ENCODE assay signal across 35 cellular contexts in the genomic region with DNA sequence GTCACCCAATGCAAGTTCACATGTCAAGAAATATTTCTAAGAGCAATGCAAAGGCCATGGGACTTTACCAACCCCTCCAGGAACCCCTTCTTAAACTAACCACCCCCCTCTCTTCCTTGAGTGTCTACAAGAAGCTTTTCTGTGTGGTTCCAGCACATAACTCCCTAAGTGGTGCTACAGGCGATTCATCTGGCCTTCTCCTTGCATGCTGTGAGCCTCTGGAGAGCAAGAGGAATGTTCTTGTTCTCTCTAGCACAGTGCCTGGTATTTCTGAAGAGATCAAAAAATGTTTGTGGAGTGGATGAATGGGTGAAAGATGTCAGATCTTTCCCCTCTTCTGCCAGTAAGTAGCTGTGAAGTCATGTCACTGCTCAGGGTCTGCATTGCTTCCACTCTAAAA. TPM values are rescaled to one million over a fixed set of nuclear protein-coding genes. Genes with fewer than 3 reads are reported as not detected.
"Had no signal": no experiment of that assay in that cellular context is flagged by ENCODE, and none has a peak within 500 bp of the region (broad histone marks: within the 10 kb centered on the region; RNA-seq: fewer than 3 reads in every experiment).

No MANE protein-coding gene starts in this region.

- H3K36me3 Mint-ChIP-seq: mesothelial cell of epicardium; naive B cell; natural killer cell; neural progenitor cell; stimulated activated naive B cell treated with anti-CD40 and anti-IgM and Interleukin-4, amounts not matched to agents 10 μg/mL and 1 μg/mL and 100 μg/mL, for 72 hours had no signal

- H3K4me2 ChIP-seq: neural progenitor cell had no signal

- H3K4me1 ChIP-seq: neural progenitor cell, right atrium auricular region, right lobe of liver, stomach, testis, tibial artery, uterus had no signal

- H3K4me3 Mint-ChIP-seq: mesothelial cell of epicardium; naive B cell; natural killer cell; nephron progenitor cell; neural progenitor cell; stimulated activated naive B cell treated with anti-CD40 and anti-IgM and Interleukin-4, amounts not matched to agents 10 μg/mL and 1 μg/mL and 100 μg/mL, for 72 hours had no signal

- H3K27me3 Mint-ChIP-seq: progenitor cell of endocrine pancreas had no signal

- H3K9ac ChIP-seq: neural progenitor cell had no signal

- H3K27me3 ChIP-seq: neural progenitor cell, neutrophil, ovary, right atrium auricular region, right lobe of liver, stomach, testis, uterus had no signal

- DNase-seq: hippocampal formation; kidney glomerular epithelial cell; left cardiac atrium; mesendoderm; naive B cell; natural killer cell; nephron progenitor cell; occipital lobe; ovary; right lobe of liver; stimulated activated CD4-positive, alpha-beta T cell treated with anti-CD3 and anti-CD28 coated beads, Interleukin-12 subunit alpha, Interleukin-12 subunit beta, amount 100 ng/mL, for 4 hours; stimulated activated CD4-positive, alpha-beta T cell treated with anti-CD3 and anti-CD28 coated beads, Interleukin-15, amount 100 ng/mL, for 24 hours; stimulated activated CD4-positive, alpha-beta T cell treated with anti-CD3 and anti-CD28 coated beads, Interleukin-2, amount 100 ng/mL, for 24 hours; stimulated activated CD4-positive, alpha-beta T cell treated with anti-CD3 and anti-CD28 coated beads, Interleukin-4, amount 100 ng/mL, for 1 hour; stimulated activated naive B cell treated with anti-CD40 and anti-IgM and Interleukin-4, amounts not matched to agents 10 μg/mL and 1 μg/mL and 100 μg/mL, for 72 hours; stimulated activated naive CD8-positive, alpha-beta T cell treated with anti-CD3 and anti-CD28 coated beads, Interleukin-15, Interleukin-2, amounts not matched to agents 100 U/mL and 50 U/mL, for 24 hours; stomach; testis; tibial artery; trophoblast cell; uterus had no signal

- H3K9me3 ChIP-seq: neutrophil, ovary, right atrium auricular region, right lobe of liver, stomach, testis, tibial artery, uterus had no signal

- H3K27ac ChIP-seq: neural progenitor cell, neutrophil, ovary, right atrium auricular region, right lobe of liver, skin epidermis, stomach, testis, tibial artery, uterus had no signal

- FAIRE-seq: keratinocyte had no signal

- ATAC-seq: left cardiac atrium; left lobe of liver; natural killer cell; right lobe of liver; stimulated activated naive B cell treated with anti-CD40 and anti-IgM and Interleukin-4, amounts not matched to agents 10 μg/mL and 1 μg/mL and 100 μg/mL, for 72 hours; stimulated activated naive CD8-positive, alpha-beta T cell treated with anti-CD3 and anti-CD28 coated beads, Interleukin-15, Interleukin-2, amounts not matched to agents 100 U/mL and 50 U/mL, for 24 hours had no signal

- H2AFZ ChIP-seq: neural progenitor cell had no signal

- H3K4me3 ChIP-seq: lung, neural progenitor cell, ovary, right atrium auricular region, right lobe of liver, skin epidermis, stomach, testis, tibial artery, uterus had no signal

- H3K36me3 ChIP-seq: neural progenitor cell, neutrophil, ovary, right atrium auricular region, right lobe of liver, stomach, tibial artery, uterus had no signal

- H3K9me3 Mint-ChIP-seq: mesothelial cell of epicardium; natural killer cell; nephron progenitor cell; neural progenitor cell; stimulated activated naive B cell treated with anti-CD40 and anti-IgM and Interleukin-4, amounts not matched to agents 10 μg/mL and 1 μg/mL and 100 μg/mL, for 72 hours had no signal

- H3K27ac Mint-ChIP-seq: mesothelial cell of epicardium; natural killer cell; nephron progenitor cell; neural progenitor cell; progenitor cell of endocrine pancreas; stimulated activated naive B cell treated with anti-CD40 and anti-IgM and Interleukin-4, amounts not matched to agents 10 μg/mL and 1 μg/mL and 100 μg/mL, for 72 hours had no signal

- H3K4me1 Mint-ChIP-seq: mesothelial cell of epicardium; naive B cell; natural killer cell; nephron progenitor cell; stimulated activated naive B cell treated with anti-CD40 and anti-IgM and Interleukin-4, amounts not matched to agents 10 μg/mL and 1 μg/mL and 100 μg/mL, for 72 hours had no signal

RNA-seq across cellular contexts. Expression of a gene that starts 5.9 kb away (rescaled TPM):
- total RNA-seq: left cardiac atrium, left lobe of liver, liver, lung, mesothelial cell of epicardium, mononuclear cell, natural killer cell, occipital lobe, ovary, progenitor cell of endocrine pancreas, pulmonary artery endothelial cell, renal cortical epithelial cell, right atrium auricular region, right lobe of liver, stomach, testis, ureter, uterus had no signal
- polyA plus RNA-seq: keratinocyte, liver, lung, ovary, stomach had no signal

RNA-seq across cellular contexts. Expression of a gene that starts 9.3 kb away (rescaled TPM):
- total RNA-seq: left cardiac atrium, left lobe of liver, liver, lung, mesothelial cell of epicardium, mononuclear cell, natural killer cell, occipital lobe, ovary, progenitor cell of endocrine pancreas, pulmonary artery endothelial cell, renal cortical epithelial cell, right atrium auricular region, right lobe of liver, stomach, ureter, uterus had no signal
- polyA plus RNA-seq: keratinocyte, liver, lung, stomach had no signal

RNA-seq across cellular contexts. Expression of a gene that starts 36.3 kb away (rescaled TPM):
- total RNA-seq: left cardiac atrium, left lobe of liver, liver, lung, mesothelial cell of epicardium, mononuclear cell, natural killer cell, occipital lobe, ovary, progenitor cell of endocrine pancreas, pulmonary artery endothelial cell, renal cortical epithelial cell, right atrium auricular region, right lobe of liver, stomach, testis, ureter, uterus had no signal
- polyA plus RNA-seq: keratinocyte, liver, lung, ovary, stomach had no signal

RNA-seq across cellular contexts. Expression of a gene that starts 44.4 kb away (rescaled TPM):
- total RNA-seq: left cardiac atrium, left lobe of liver, liver, lung, mesothelial cell of epicardium, mononuclear cell, natural killer cell, occipital lobe, ovary, progenitor cell of endocrine pancreas, pulmonary artery endothelial cell, renal cortical epithelial cell, right atrium auricular region, right lobe of liver, stomach, ureter, uterus had no signal
- polyA plus RNA-seq: keratinocyte, liver, lung, ovary, stomach had no signal
